ENCODE assay signal across 18 cellular contexts in genomic region chr6:121993362-121993761, GRCh38.
"Had no signal": no experiment of that assay in that cellular context is flagged by ENCODE, and none has a peak within 500 bp of the region (broad histone marks: within the 10 kb centered on the region; RNA-seq: fewer than 3 reads in every experiment).

No MANE protein-coding gene starts in this region.

- H3K36me3 Mint-ChIP-seq: naive B cell; stimulated activated memory B cell treated with anti-CD40 and anti-IgM and Interleukin-4, amounts not matched to agents 10 μg/mL and 1 μg/mL and 100 μg/mL, for 72 hours had no signal

- H3K9me3 ChIP-seq: thoracic aorta, transverse colon had no signal

- H3K4me1 Mint-ChIP-seq: endodermal cell; naive B cell; nephron; stimulated activated memory B cell treated with anti-CD40 and anti-IgM and Interleukin-4, amounts not matched to agents 10 μg/mL and 1 μg/mL and 100 μg/mL, for 72 hours had no signal

- H3K27ac ChIP-seq: coronary artery, heart right ventricle, spleen, thoracic aorta, transverse colon had no signal

- ATAC-seq: heart right ventricle; sciatic nerve; stimulated activated memory B cell treated with anti-CD40 and anti-IgM and Interleukin-4, amounts not matched to agents 10 μg/mL and 1 μg/mL and 100 μg/mL, for 72 hours had no signal

- H3K4me3 ChIP-seq: coronary artery, heart right ventricle, spleen, thoracic aorta, transverse colon had no signal

- H3K27me3 Mint-ChIP-seq: naive B cell; stimulated activated memory B cell treated with anti-CD40 and anti-IgM and Interleukin-4, amounts not matched to agents 10 μg/mL and 1 μg/mL and 100 μg/mL, for 72 hours; stimulated activated naive CD8-positive, alpha-beta T cell treated with anti-CD3 and anti-CD28 coated beads, Interleukin-15, Interleukin-2, amounts not matched to agents 100 ng/mL and 50 ng/mL, for 24 hours had no signal

- H3K4me1 ChIP-seq: heart right ventricle, spleen, transverse colon had no signal

- H3K36me3 ChIP-seq: heart right ventricle, spleen, thoracic aorta, transverse colon had no signal

- H3K4me3 Mint-ChIP-seq: endodermal cell; naive B cell; nephron; stimulated activated memory B cell treated with anti-CD40 and anti-IgM and Interleukin-4, amounts not matched to agents 10 μg/mL and 1 μg/mL and 100 μg/mL, for 72 hours; stimulated activated naive CD8-positive, alpha-beta T cell treated with anti-CD3 and anti-CD28 coated beads, Interleukin-15, Interleukin-2, amounts not matched to agents 100 ng/mL and 50 ng/mL, for 24 hours had no signal

- H3K27ac Mint-ChIP-seq: endodermal cell; naive B cell; nephron; stimulated activated memory B cell treated with anti-CD40 and anti-IgM and Interleukin-4, amounts not matched to agents 10 μg/mL and 1 μg/mL and 100 μg/mL, for 72 hours; stimulated activated naive CD8-positive, alpha-beta T cell treated with anti-CD3 and anti-CD28 coated beads, Interleukin-15, Interleukin-2, amounts not matched to agents 100 ng/mL and 50 ng/mL, for 24 hours had no signal

- DNase-seq: effector CD4-positive, alpha-beta T cell; endodermal cell; heart right ventricle; hypothalamus; kidney glomerular epithelial cell; midbrain; naive B cell; spleen; stimulated activated CD4-positive, alpha-beta T cell treated with anti-CD3 and anti-CD28 coated beads, Interleukin-15, amount 100 ng/mL, for 24 hours; stimulated activated CD4-positive, alpha-beta T cell treated with anti-CD3 and anti-CD28 coated beads, Interleukin-1b, Interleukin-23, amount 100 ng/mL, for 48 hours; stimulated activated CD4-positive, alpha-beta T cell treated with anti-CD3 and anti-CD28 coated beads, Interleukin-4, amount 100 ng/mL, for 24 hours; transverse colon had no signal

- H3K27me3 ChIP-seq: heart right ventricle, spleen, transverse colon had no signal
